In genomic region chr3:55750525-55750924, GRCh38 we compare ENCODE assay signal across 14 cellular contexts.
DNase-seq lines count a peak whose midpoint lies in the region; ATAC-seq and TF ChIP-seq lines count a peak whose summit lies in the region.
"Had no signal": no experiment of that assay in that cellular context is flagged by ENCODE, and none has a peak within 500 bp of the region (broad histone marks: within the 10 kb centered on the region; RNA-seq: fewer than 3 reads in every experiment).

No MANE protein-coding gene starts in this region.

- no peak overlapping the region for H3K27ac Mint-ChIP-seq in WTC11
- H3K27ac Mint-ChIP-seq: type B pancreatic cell had no signal

- H3K4me3 Mint-ChIP-seq in WTC11, result no peak overlapping the region
- H3K4me3 Mint-ChIP-seq: type B pancreatic cell had no signal

- ATAC-seq in WTC11, result no peak
- ATAC-seq: right lobe of liver had no signal

- CTCF ChIA-PET in WTC11 (lab: Charles Lee), result no interaction called here

- peak; percentile 14 for DNase-seq in Caki2 (ENCODE audit: low read depth)
- DNase-seq in NCI-H226, result peak; percentile 90
- peak; percentile 76 for DNase-seq in epidermal melanocyte (ENCODE audit: insufficient read length, low spot score)
- peak; percentile 75 for DNase-seq in myocyte (ENCODE audit: low read depth)
- DNase-seq in WTC11 (ENCODE audit: low spot score), result no peak
- no peak for DNase-seq in DMS53 (lab: John Stamatoyannopoulos, UW)
- DNase-seq in C1 segment of cervical spinal cord (lab: John Stamatoyannopoulos, UW), result no peak
- no peak for DNase-seq in cortex of kidney (lab: John Stamatoyannopoulos, UW)
- DNase-seq: activated naive CD4-positive, alpha-beta T cell treated with Interleukin-2 at 50 U/mL for 16 hours; dermis blood vessel endothelial cell; hypothalamus; NCI-H510A treated with DMSO at 0.1 percent for 48 hours; right lobe of liver had no signal

- peaks cover 6% of the 10 kb centered on the region; the same call in 1 of the 2 replicates for H3K36me3 Mint-ChIP-seq in WTC11

- H3K9me3 Mint-ChIP-seq in WTC11, result peaks cover 9% of the 10 kb centered on the region
- H3K9me3 Mint-ChIP-seq: type B pancreatic cell had no signal

- POLR2A ChIA-PET in WTC11 (lab: Charles Lee), result no interaction called here

- H3K4me1 Mint-ChIP-seq in WTC11, result peaks cover 11% of the 10 kb centered on the region

- in situ Hi-C loops in Caki2 (cut with HindIII; ENCODE audit: low pct_unique_long_range_greater_than_20kb, low sequenced_read_pairs), result no loop called here

- no peak for TF ChIP-seq CTCF in WTC11 (IDR thresholded peaks at IDR 0.05)

- H3K27me3 Mint-ChIP-seq in WTC11 (ENCODE audit: low read depth), result no peaks in the 10 kb centered on the region

TF ChIP-seq in WTC11, 78 proteins besides CTCF, POLR2A, EP300 and RAD21:
- TF ChIP-seq ERG (CRISPR knock-in tag; IDR thresholded peaks at IDR 0.05), result no peak
- no peak for TF ChIP-seq ATF1 (CRISPR knock-in tag; IDR thresholded peaks at IDR 0.05)
- TF ChIP-seq NR1H2 (CRISPR knock-in tag; IDR thresholded peaks at IDR 0.05), result no peak
- no peak for TF ChIP-seq GRHL2 (CRISPR knock-in tag; IDR thresholded peaks at IDR 0.05; ENCODE audit: insufficient replicate concordance, severe bottlenecking)
- TF ChIP-seq HMGA2 (CRISPR knock-in tag; IDR thresholded peaks at IDR 0.05), result no peak
- TF ChIP-seq PRRX2 (CRISPR knock-in tag; IDR thresholded peaks at IDR 0.05), result no peak
- TF ChIP-seq TEAD4 (CRISPR knock-in tag; IDR thresholded peaks at IDR 0.05), result no peak
- no peak for TF ChIP-seq ZNF416 (CRISPR knock-in tag; IDR thresholded peaks at IDR 0.05)
- no peak for TF ChIP-seq NFYB (CRISPR knock-in tag; conservative IDR thresholded peaks at IDR 0.05; ENCODE audit: low read depth)
- TF ChIP-seq AFF4 (CRISPR knock-in tag; IDR thresholded peaks at IDR 0.05; ENCODE audit: borderline replicate concordance), result no peak
- no peak for TF ChIP-seq GABPB1 (CRISPR knock-in tag; IDR thresholded peaks at IDR 0.05)
- TF ChIP-seq RELA (CRISPR knock-in tag; IDR thresholded peaks at IDR 0.05; ENCODE audit: borderline replicate concordance), result no peak
- TF ChIP-seq, protein P1, sequence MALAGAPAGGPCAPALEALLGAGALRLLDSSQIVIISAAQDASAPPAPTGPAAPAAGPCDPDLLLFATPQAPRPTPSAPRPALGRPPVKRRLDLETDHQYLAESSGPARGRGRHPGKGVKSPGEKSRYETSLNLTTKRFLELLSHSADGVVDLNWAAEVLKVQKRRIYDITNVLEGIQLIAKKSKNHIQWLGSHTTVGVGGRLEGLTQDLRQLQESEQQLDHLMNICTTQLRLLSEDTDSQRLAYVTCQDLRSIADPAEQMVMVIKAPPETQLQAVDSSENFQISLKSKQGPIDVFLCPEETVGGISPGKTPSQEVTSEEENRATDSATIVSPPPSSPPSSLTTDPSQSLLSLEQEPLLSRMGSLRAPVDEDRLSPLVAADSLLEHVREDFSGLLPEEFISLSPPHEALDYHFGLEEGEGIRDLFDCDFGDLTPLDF (CRISPR knock-in tag; IDR thresholded peaks at IDR 0.05), result no peak
- TF ChIP-seq CDX4 (CRISPR knock-in tag; IDR thresholded peaks at IDR 0.05; ENCODE audit: borderline replicate concordance), result no peak
- no peak for TF ChIP-seq TCF7 (CRISPR knock-in tag; IDR thresholded peaks at IDR 0.05; ENCODE audit: low read depth)
- TF ChIP-seq KAT7 (CRISPR knock-in tag; IDR thresholded peaks at IDR 0.05; ENCODE audit: borderline replicate concordance), result no peak
- no peak for TF ChIP-seq TP53 (CRISPR knock-in tag; IDR thresholded peaks at IDR 0.05)
- no peak for TF ChIP-seq ZNF396 (CRISPR knock-in tag; IDR thresholded peaks at IDR 0.05; ENCODE audit: borderline replicate concordance)
- TF ChIP-seq ZNF219 (CRISPR knock-in tag; IDR thresholded peaks at IDR 0.05; ENCODE audit: borderline replicate concordance), result no peak
- TF ChIP-seq STAT6 (CRISPR knock-in tag; conservative IDR thresholded peaks at IDR 0.05; ENCODE audit: low read depth), result no peak

Comparison
In these comparisons a context has a peak if more than half of its experiments do, and no peak if none do; other contexts are left out.
1. DNase-seq: peak in Caki2 (single experiment), NCI-H226 (single experiment), epidermal melanocyte (single experiment) and myocyte (single experiment); none in WTC11 (single experiment), DMS53 (single experiment), C1 segment of cervical spinal cord (0 of 14) and cortex of kidney (single experiment).